In the genomic region with DNA sequence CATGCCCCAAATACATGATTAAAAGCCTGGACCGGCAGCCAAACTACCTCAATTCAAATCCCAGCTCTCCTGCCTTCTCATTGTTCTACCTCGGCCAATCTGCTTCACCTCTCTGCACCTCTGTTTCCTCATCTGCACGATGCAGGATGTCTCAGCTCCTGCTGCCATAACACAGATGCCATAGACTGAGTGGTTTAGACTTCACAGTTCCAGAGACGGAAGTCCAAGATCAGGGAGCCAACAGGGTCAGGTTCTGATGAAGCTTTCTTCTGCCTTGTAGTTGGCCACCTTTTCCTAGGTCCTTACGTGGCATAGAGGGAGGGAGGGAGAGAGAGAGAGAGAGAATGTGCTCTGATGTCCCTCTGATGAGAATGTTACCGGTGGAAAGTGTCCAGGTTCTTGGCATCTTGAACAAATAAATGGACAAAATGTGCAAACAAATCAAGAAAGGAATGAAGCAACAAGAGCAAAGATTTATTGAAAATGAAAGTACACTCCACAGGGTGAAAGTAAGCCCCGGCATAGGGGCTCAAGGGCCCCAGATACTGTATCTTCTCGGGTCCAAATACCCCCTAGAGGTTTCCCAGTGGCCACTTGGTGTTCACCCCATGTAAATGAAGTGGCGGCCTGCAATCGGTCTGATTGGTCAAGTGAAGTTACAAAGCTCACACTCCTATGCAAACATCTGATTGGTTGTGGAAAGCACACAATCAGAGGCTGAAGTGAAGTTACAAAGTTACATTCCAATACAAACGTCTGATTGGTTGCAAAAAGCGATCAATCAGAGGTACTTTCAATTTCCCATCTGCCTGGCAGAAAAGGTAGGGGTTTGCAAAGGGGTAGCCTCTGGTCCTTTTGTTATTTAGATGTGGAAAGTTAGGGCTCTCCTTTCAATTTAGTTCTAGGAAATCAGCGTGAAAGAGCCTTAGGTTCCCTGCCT, we compare ENCODE assay signal across 1 cellular context.
TF ChIP-seq lines count a peak whose summit lies in the region.

No MANE protein-coding gene starts in this region.

TF ChIP-seq in HepG2, 621 proteins besides CTCF, POLR2A, EP300 and RAD21 (continued from another document and continues in another):
- TF ChIP-seq RERE (CRISPR knock-in tag; IDR thresholded peaks at IDR 0.05; ENCODE audit: low read depth) (no peak), ZNF563 (CRISPR knock-in tag; IDR thresholded peaks at IDR 0.05) (0 out of 2 replicates have a peak, but pooled peaks have one; percentile 6), ZNF777 (CRISPR knock-in tag; IDR thresholded peaks at IDR 0.05) (no peak), ZNF510 (CRISPR knock-in tag; IDR thresholded peaks at IDR 0.05; ENCODE audit: low read depth) (no peak), MBD4 (IDR thresholded peaks at IDR 0.05; ENCODE audit: borderline replicate concordance, low read length) (no peak), ZNF740 (CRISPR knock-in tag; IDR thresholded peaks at IDR 0.05) (no peak), ELF3 (CRISPR knock-in tag; IDR thresholded peaks at IDR 0.05) (0 out of 2 replicates have a peak, but pooled peaks have one; percentile 28), BATF2 (CRISPR knock-in tag; IDR thresholded peaks at IDR 0.05) (no peak), GATAD2A (CRISPR knock-in tag; IDR thresholded peaks at IDR 0.05) (peak; percentile 59), ZNF143 (CRISPR knock-in tag; IDR thresholded peaks at IDR 0.05) (peak; percentile 66; the same call in 1 of the 2 replicates), RBAK (CRISPR knock-in tag; IDR thresholded peaks at IDR 0.05) (no peak), HDAC6 (IDR thresholded peaks at IDR 0.05; ENCODE audit: low read depth, low read length) (no peak), ZNF367 (CRISPR knock-in tag; IDR thresholded peaks at IDR 0.05; ENCODE audit: borderline replicate concordance) (no peak), ZBTB8A (CRISPR knock-in tag; IDR thresholded peaks at IDR 0.05; ENCODE audit: borderline replicate concordance, low read depth) (no peak), MIXL1 (CRISPR knock-in tag; IDR thresholded peaks at IDR 0.05) (no peak), REL (CRISPR knock-in tag; conservative IDR thresholded peaks at IDR 0.05) (no peak), KAT2B (IDR thresholded peaks at IDR 0.05; ENCODE audit: borderline replicate concordance, low read depth, low read length) (no peak), ZNF446 (CRISPR knock-in tag; IDR thresholded peaks at IDR 0.05) (no peak), ZNF331 (CRISPR knock-in tag; IDR thresholded peaks at IDR 0.05) (no peak), PAXIP1 (CRISPR knock-in tag; conservative IDR thresholded peaks at IDR 0.05) (peak; percentile 71), MXD4 (CRISPR knock-in tag; IDR thresholded peaks at IDR 0.05) (no peak), MLLT10 (CRISPR knock-in tag; IDR thresholded peaks at IDR 0.05) (no peak), ADNP (CRISPR knock-in tag; IDR thresholded peaks at IDR 0.05) (no peak), ZNF550 (CRISPR knock-in tag; IDR thresholded peaks at IDR 0.05; ENCODE audit: borderline replicate concordance) (no peak)
- TF ChIP-seq, protein P1, sequence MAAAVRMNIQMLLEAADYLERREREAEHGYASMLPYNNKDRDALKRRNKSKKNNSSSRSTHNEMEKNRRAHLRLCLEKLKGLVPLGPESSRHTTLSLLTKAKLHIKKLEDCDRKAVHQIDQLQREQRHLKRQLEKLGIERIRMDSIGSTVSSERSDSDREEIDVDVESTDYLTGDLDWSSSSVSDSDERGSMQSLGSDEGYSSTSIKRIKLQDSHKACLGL (CRISPR knock-in tag; IDR thresholded peaks at IDR 0.05) = no peak; the same call in 1 of the 2 replicates
- TF ChIP-seq, protein P2, sequence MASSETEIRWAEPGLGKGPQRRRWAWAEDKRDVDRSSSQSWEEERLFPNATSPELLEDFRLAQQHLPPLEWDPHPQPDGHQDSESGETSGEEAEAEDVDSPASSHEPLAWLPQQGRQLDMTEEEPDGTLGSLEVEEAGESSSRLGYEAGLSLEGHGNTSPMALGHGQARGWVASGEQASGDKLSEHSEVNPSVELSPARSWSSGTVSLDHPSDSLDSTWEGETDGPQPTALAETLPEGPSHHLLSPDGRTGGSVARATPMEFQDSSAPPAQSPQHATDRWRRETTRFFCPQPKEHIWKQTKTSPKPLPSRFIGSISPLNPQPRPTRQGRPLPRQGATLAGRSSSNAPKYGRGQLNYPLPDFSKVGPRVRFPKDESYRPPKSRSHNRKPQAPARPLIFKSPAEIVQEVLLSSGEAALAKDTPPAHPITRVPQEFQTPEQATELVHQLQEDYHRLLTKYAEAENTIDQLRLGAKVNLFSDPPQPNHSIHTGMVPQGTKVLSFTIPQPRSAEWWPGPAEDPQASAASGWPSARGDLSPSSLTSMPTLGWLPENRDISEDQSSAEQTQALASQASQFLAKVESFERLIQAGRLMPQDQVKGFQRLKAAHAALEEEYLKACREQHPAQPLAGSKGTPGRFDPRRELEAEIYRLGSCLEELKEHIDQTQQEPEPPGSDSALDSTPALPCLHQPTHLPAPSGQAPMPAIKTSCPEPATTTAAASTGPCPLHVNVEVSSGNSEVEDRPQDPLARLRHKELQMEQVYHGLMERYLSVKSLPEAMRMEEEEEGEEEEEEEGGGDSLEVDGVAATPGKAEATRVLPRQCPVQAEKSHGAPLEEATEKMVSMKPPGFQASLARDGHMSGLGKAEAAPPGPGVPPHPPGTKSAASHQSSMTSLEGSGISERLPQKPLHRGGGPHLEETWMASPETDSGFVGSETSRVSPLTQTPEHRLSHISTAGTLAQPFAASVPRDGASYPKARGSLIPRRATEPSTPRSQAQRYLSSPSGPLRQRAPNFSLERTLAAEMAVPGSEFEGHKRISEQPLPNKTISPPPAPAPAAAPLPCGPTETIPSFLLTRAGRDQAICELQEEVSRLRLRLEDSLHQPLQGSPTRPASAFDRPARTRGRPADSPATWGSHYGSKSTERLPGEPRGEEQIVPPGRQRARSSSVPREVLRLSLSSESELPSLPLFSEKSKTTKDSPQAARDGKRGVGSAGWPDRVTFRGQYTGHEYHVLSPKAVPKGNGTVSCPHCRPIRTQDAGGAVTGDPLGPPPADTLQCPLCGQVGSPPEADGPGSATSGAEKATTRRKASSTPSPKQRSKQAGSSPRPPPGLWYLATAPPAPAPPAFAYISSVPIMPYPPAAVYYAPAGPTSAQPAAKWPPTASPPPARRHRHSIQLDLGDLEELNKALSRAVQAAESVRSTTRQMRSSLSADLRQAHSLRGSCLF (CRISPR knock-in tag; IDR thresholded peaks at IDR 0.05; ENCODE audit: borderline replicate concordance) = no peak
- TF ChIP-seq, protein P3, sequence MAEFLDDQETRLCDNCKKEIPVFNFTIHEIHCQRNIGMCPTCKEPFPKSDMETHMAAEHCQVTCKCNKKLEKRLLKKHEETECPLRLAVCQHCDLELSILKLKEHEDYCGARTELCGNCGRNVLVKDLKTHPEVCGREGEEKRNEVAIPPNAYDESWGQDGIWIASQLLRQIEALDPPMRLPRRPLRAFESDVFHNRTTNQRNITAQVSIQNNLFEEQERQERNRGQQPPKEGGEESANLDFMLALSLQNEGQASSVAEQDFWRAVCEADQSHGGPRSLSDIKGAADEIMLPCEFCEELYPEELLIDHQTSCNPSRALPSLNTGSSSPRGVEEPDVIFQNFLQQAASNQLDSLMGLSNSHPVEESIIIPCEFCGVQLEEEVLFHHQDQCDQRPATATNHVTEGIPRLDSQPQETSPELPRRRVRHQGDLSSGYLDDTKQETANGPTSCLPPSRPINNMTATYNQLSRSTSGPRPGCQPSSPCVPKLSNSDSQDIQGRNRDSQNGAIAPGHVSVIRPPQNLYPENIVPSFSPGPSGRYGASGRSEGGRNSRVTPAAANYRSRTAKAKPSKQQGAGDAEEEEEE (CRISPR knock-in tag; IDR thresholded peaks at IDR 0.05; ENCODE audit: borderline replicate concordance) = no peak
- TF ChIP-seq, protein P4, sequence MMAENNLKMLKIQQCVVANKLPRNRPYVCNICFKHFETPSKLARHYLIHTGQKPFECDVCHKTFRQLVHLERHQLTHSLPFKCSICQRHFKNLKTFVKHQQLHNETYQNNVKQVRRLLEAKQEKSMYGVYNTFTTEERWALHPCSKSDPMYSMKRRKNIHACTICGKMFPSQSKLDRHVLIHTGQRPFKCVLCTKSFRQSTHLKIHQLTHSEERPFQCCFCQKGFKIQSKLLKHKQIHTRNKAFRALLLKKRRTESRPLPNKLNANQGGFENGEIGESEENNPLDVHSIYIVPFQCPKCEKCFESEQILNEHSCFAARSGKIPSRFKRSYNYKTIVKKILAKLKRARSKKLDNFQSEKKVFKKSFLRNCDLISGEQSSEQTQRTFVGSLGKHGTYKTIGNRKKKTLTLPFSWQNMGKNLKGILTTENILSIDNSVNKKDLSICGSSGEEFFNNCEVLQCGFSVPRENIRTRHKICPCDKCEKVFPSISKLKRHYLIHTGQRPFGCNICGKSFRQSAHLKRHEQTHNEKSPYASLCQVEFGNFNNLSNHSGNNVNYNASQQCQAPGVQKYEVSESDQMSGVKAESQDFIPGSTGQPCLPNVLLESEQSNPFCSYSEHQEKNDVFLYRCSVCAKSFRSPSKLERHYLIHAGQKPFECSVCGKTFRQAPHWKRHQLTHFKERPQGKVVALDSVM (CRISPR knock-in tag; IDR thresholded peaks at IDR 0.05) = 0 out of 2 replicates have a peak, but pooled peaks have one; percentile 12
- TF ChIP-seq, protein P5, sequence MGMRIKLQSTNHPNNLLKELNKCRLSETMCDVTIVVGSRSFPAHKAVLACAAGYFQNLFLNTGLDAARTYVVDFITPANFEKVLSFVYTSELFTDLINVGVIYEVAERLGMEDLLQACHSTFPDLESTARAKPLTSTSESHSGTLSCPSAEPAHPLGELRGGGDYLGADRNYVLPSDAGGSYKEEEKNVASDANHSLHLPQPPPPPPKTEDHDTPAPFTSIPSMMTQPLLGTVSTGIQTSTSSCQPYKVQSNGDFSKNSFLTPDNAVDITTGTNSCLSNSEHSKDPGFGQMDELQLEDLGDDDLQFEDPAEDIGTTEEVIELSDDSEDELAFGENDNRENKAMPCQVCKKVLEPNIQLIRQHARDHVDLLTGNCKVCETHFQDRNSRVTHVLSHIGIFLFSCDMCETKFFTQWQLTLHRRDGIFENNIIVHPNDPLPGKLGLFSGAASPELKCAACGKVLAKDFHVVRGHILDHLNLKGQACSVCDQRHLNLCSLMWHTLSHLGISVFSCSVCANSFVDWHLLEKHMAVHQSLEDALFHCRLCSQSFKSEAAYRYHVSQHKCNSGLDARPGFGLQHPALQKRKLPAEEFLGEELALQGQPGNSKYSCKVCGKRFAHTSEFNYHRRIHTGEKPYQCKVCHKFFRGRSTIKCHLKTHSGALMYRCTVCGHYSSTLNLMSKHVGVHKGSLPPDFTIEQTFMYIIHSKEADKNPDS (CRISPR knock-in tag; IDR thresholded peaks at IDR 0.05) = 0 out of 2 replicates have a peak, but pooled peaks have one; percentile 22
